Comparison of ENCODE assay signal across 15 cellular contexts in genomic region chr1:37497832-37498231, GRCh38. TPM values are rescaled to one million over a fixed set of nuclear protein-coding genes. Genes with fewer than 3 reads are reported as not detected.
DNase-seq lines count a peak whose midpoint lies in the region; ATAC-seq and TF ChIP-seq lines count a peak whose summit lies in the region.
"Had no signal": no experiment of that assay in that cellular context is flagged by ENCODE, and none has a peak within 500 bp of the region (broad histone marks: within the 10 kb centered on the region; RNA-seq: fewer than 3 reads in every experiment).

No MANE protein-coding gene starts in this region.

- 51 to 69% (median 59%) methylated on average over 2 of the region's 2 CpGs for WGBS in stomach, 5 donors
- 36 to 73% methylated on average over 1 to 2 of the region's 2 CpGs for WGBS in esophagus squamous epithelium, 2 donors

- no peaks in the 10 kb centered on the region for H3K9me3 ChIP-seq in MM.1S (replicated peaks; ENCODE audit: insufficient read depth, low read length)
- no peaks in the 10 kb centered on the region for H3K9me3 ChIP-seq in stomach
- H3K9me3 ChIP-seq in esophagus squamous epithelium = no peaks in the 10 kb centered on the region

- no peak for TF ChIP-seq EP300 in stomach (IDR thresholded peaks at IDR 0.05)

- ATAC-seq in GM18502 (IDR thresholded peaks at IDR 0.05; ENCODE audit: poor library complexity, unreplicated experiment) (no peak), omental fat pad (ENCODE audit: low FRiP score) (no peak)

- H2AFZ ChIP-seq in MM.1S (ENCODE audit: low read length) = no peak overlapping the region
- H2AFZ ChIP-seq: hepatocyte had no signal

- H3K4me1 ChIP-seq in MM.1S (ENCODE audit: low read length) (peaks cover 4% of the 10 kb centered on the region), stomach (peaks cover 18 to 27% (median 26%) of the 10 kb centered on the region in 4 donors), esophagus squamous epithelium (peaks cover 0 to 18% (median 0%) of the 10 kb centered on the region in 3 donors)

- no peaks in the 10 kb centered on the region for H3K79me2 ChIP-seq in MM.1S (ENCODE audit: low read length)

- H3K36me3 ChIP-seq in MM.1S (replicated peaks; ENCODE audit: insufficient read depth, low read length) (no peaks in the 10 kb centered on the region; the same call in 1 of the 2 replicates), stomach (peaks cover 26 to 86% (median 74%) of the 10 kb centered on the region in 4 donors), esophagus squamous epithelium (peaks cover 5 to 95% (median 8%) of the 10 kb centered on the region in 3 donors)

- H3K27me3 ChIP-seq in MM.1S (replicated peaks; ENCODE audit: insufficient read depth, low read length) = no peaks in the 10 kb centered on the region
- H3K27me3 ChIP-seq in stomach = no peaks in the 10 kb centered on the region
- no peaks in the 10 kb centered on the region for H3K27me3 ChIP-seq in esophagus squamous epithelium
- H3K27me3 ChIP-seq: hepatocyte had no signal

- TF ChIP-seq CTCF in MM.1S (IDR thresholded peaks at IDR 0.05; ENCODE audit: low read length) (no peak), stomach (IDR thresholded peaks at IDR 0.05) (no peak), esophagus squamous epithelium (IDR thresholded peaks at IDR 0.05) (no peak), omental fat pad (IDR thresholded peaks at IDR 0.05) (no peak)

- H3F3A ChIP-seq in MM.1S (ENCODE audit: insufficient read depth, low read length) = no peaks in the 10 kb centered on the region

- intact Hi-C loops in stomach (cut with DNase I; ENCODE audit: low total_unique reads) = no loop called here
- intact Hi-C loops in esophagus squamous epithelium (cut with DNase I) = no loop called here

- no peaks in the 10 kb centered on the region for H4K20me1 ChIP-seq in MM.1S (ENCODE audit: insufficient read depth, low read length)

- no peak for TF ChIP-seq POLR2A in stomach (IDR thresholded peaks at IDR 0.05)
- TF ChIP-seq POLR2A in esophagus squamous epithelium (IDR thresholded peaks at IDR 0.05) = no peak

- H3K27ac ChIP-seq in MM.1S (ENCODE audit: low read length) (peak overlapping the region; percentile 6; the same call in 1 of the 2 replicates), stomach (peak overlapping the region in 4 of 5 donors; percentile 27 to 80 (median 54)), esophagus squamous epithelium (peak overlapping the region in 1 of 4 donors; percentile 2)
- H3K27ac ChIP-seq: hepatocyte had no signal

- H3K9me2 ChIP-seq in MM.1S (replicated peaks; ENCODE audit: insufficient read depth, low read length) = no peaks in the 10 kb centered on the region

- H3K4me3 ChIP-seq in MM.1S (ENCODE audit: low read length) (no peak overlapping the region), stomach (no peak overlapping the region), esophagus squamous epithelium (no peak overlapping the region)
- H3K4me3 ChIP-seq: hepatocyte had no signal

- DNase-seq in MM.1S (no peak), NCI-H2107 (lab: John Stamatoyannopoulos, UW) (peak; percentile 34), SHP77 treated with DMSO at 0.1 percent for 48 hours (lab: John Stamatoyannopoulos, UW) (peak; percentile 72), stomach (peak; percentile 86), esophagus squamous epithelium (lab: John Stamatoyannopoulos, UW) (no peak), omental fat pad (ENCODE audit: low spot score) (no peak)
- DNase-seq: activated CD4-positive, alpha-beta T cell treated with anti-CD3 and anti-CD28 coated beads, Interleukin-2, amount 50 U/mL, for 4 hours; amniotic stem cell; CD4-positive, CD25-positive, alpha-beta regulatory T cell; H9; KG1 had no signal

- peak overlapping the region; percentile 27; the same call in 1 of the 2 replicates for H3K4me2 ChIP-seq in MM.1S (ENCODE audit: low read depth, low read length)
- H3K4me2 ChIP-seq: hepatocyte had no signal

- H3K9ac ChIP-seq in MM.1S (ENCODE audit: low read length) = no peak overlapping the region

RNA-seq across cellular contexts. Expression of gene MEAF6, which starts 16.7 kb away (rescaled TPM):
- total RNA-seq in stomach (10 to 100 TPM; 25.8 to 76.3 (median 68.7) TPM), esophagus squamous epithelium (10 to 100 TPM; 45.5 to 67.9 (median 56.5) TPM), omental fat pad (10 to 100 TPM; 56.2 to 87.2 (median 61.5) TPM)
- 10 to 100 TPM; 41.4 to 62.0 (median 45.5) TPM for polyA plus RNA-seq in stomach

RNA-seq across cellular contexts. Expression of gene ZC3H12A, which starts 23.5 kb away (rescaled TPM):
- total RNA-seq in stomach (10 to 100 TPM in 4 of 5 donors, 1 to 10 TPM in 1; 8.4 to 89.3 (median 38.4) TPM), esophagus squamous epithelium (100 to 1,000 TPM in 1 of 4 donors, 10 to 100 TPM in 3; 11.6 to 132 (median 49.0) TPM), omental fat pad (100 to 1,000 TPM in 1 of 4 donors, 10 to 100 TPM in 2, 1 to 10 TPM in 1; 9.9 to 137 (median 30.4) TPM)
- polyA plus RNA-seq in stomach = 10 to 100 TPM; 15.8 to 35.9 (median 22.1) TPM

RNA-seq across cellular contexts. Expression of gene SNIP1, which starts 56.3 kb away (rescaled TPM):
- total RNA-seq in stomach (100 to 1,000 TPM in 1 of 5 donors, 10 to 100 TPM in 4; 11.6 to 132 (median 22.0) TPM), esophagus squamous epithelium (10 to 100 TPM; 10.5 to 21.1 (median 13.1) TPM), omental fat pad (10 to 100 TPM; 11.6 to 27.6 (median 15.7) TPM)
- 1 to 10 TPM; 3.6 to 5.3 (median 4.0) TPM for polyA plus RNA-seq in stomach

RNA-seq across cellular contexts. Expression of gene DNALI1, which starts 58.9 kb away (rescaled TPM):
- total RNA-seq in stomach = 10 to 100 TPM in 2 of 5 donors, 1 to 10 TPM in 2, not detected in 1; 2.9 to 30.6 (median 15.2) TPM
- 10 to 100 TPM; 12.7 to 18.8 (median 15.4) TPM for polyA plus RNA-seq in stomach
- 1 to 10 TPM in 1 of 4 donors, under 1 TPM in 2, not detected in 1; 0.09 to 4.2 (median 0.88) TPM for total RNA-seq in esophagus squamous epithelium
- total RNA-seq in omental fat pad = 1 to 10 TPM; 4.9 to 7.6 (median 6.5) TPM
- total RNA-seq: activated T-helper 1 cell treated with anti-CD3 and anti-CD28 coated beads, Interleukin-12 subunit alpha, Interleukin-12 subunit beta, Interleukin-2, Interleukin-4 antibody, amounts not matched to agents 30 ng/mL and 10 ng/mL and 1 ng/mL, durations not matched to agents 14 hours and 24 hours and 36 hours; NCI-H460 had no signal

Comparison
In these comparisons a context has a peak if more than half of its experiments do, and no peak if none do; other contexts are left out.
1. DNase-seq: peak in NCI-H2107 (single experiment), SHP77 treated with DMSO at 0.1 percent for 48 hours (single experiment) and stomach (single experiment); none in MM.1S (single experiment), esophagus squamous epithelium (single experiment) and omental fat pad (single experiment).